In the genomic region with DNA sequence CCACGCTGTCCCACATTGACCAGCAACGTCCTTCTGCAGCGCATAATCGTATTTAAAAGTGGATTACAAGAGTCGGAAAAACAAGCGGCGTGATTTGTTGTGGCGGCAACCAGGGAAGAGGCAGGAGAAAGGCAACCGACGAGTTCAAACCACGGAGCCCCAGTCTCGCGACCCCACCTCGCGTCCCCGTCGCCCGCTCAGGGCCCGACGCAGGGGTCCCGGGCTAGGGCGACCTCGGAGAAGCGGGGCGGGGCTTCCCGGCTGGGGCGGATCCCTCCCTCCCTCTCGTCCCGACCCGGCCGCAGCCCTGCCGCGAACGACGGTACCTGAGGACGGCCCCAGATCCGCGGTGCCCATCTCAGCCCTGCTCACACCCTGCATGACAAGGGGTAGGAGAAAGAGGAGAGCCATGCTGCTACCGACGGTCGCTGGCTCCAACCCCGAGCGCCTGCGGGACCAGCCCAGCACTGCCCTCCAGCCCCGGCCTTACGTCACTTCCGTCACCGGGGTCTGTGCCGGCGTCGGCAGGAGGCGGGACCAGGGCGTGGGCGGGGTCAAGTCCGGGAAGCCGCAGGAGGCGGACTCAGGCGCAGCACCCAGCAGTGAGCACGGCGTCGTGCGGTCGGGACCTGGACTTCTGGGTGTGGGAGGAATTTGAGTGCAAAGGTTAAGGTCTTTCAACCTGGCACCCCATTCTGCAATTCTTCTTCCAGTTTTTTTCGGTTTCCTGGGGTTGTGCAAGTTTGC, we compare ENCODE assay signal across 8 cellular contexts. TPM values are rescaled to one million over a fixed set of nuclear protein-coding genes. Genes with fewer than 3 reads are reported as not detected.
DNase-seq lines count a peak whose midpoint lies in the region; ATAC-seq and TF ChIP-seq lines count a peak whose summit lies in the region.

Gene IFNGR1 (minus strand): TSS at position 469 of the 747 bp plus-strand sequence. CDS start 58 bp downstream, at position 411.

- H3K4me1 ChIP-seq in parathyroid adenoma: peaks cover 21% of the 10 kb centered on the region
- peaks cover 0 to 46% (median 31%) of the 10 kb centered on the region in 4 donors for H3K4me1 ChIP-seq in tibial artery

- DNase-seq in GM13976 (ENCODE audit: low spot score): peak; percentile 92
- DNase-seq in NCI-H146 treated with DMSO at 0.1 percent for 48 hours (lab: John Stamatoyannopoulos, UW; ENCODE audit: unreplicated experiment): peak; percentile 87
- DNase-seq in T-helper 1 cell: peak; percentile 91 to 94 (median 93)
- DNase-seq in Right ventricle myocardium superior: peak; percentile 99
- peak; percentile 97 to 98 for DNase-seq in tibial artery

- ATAC-seq in HG02852 (IDR thresholded peaks at IDR 0.05; ENCODE audit: unreplicated experiment) (peak; percentile 84), Right ventricle myocardium superior (ENCODE audit: poor library complexity) (peak; percentile 95)

- H3K4me3 ChIP-seq in parathyroid adenoma (ENCODE audit: low read depth, low read length) (peak within 1 kb of the TSS; percentile 97), tibial artery (peak within 1 kb of the TSS; percentile 74 to 95)

- no peaks in the 10 kb centered on the region for H3K27me3 ChIP-seq in parathyroid adenoma (ENCODE audit: control insufficient read depth, insufficient read depth, low read length)
- H3K27me3 ChIP-seq in tibial artery: no peaks in the 10 kb centered on the region

- H3K27ac ChIP-seq in adipose tissue (ENCODE audit: low read depth, low read length) (peak within 1 kb of the TSS; percentile 99), parathyroid adenoma (peak within 1 kb of the TSS; percentile 95), tibial artery (peak within 1 kb of the TSS; percentile 95 to 99)

- peak within 1 kb of the TSS; percentile 96 for H3K9ac ChIP-seq in parathyroid adenoma

- no peaks in the 10 kb centered on the region for H3K36me3 ChIP-seq in parathyroid adenoma (ENCODE audit: control insufficient read depth, insufficient read depth, low read length)
- no peaks in the 10 kb centered on the region for H3K36me3 ChIP-seq in tibial artery

- intact Hi-C loops in Right ventricle myocardium superior (cut with DNase I) (no loop called here), tibial artery (cut with DNase I; ENCODE audit: low total_unique reads) (no loop called here)

- H2AFZ ChIP-seq in parathyroid adenoma: peak within 1 kb of the TSS; percentile 98

- H3K4me2 ChIP-seq in parathyroid adenoma (ENCODE audit: low read length): peak within 1 kb of the TSS; percentile 67

- H3K9me3 ChIP-seq in parathyroid adenoma (ENCODE audit: control insufficient read depth, low read length) (no peaks in the 10 kb centered on the region), tibial artery (no peaks in the 10 kb centered on the region)

- WGBS in adipose tissue, 3 donors: 0 to 1% (median 1%) methylated on average over 51 to 64 of the region's 64 CpGs

- TF ChIP-seq CTCF in GM13976 (IDR thresholded peaks at IDR 0.05; ENCODE audit: borderline replicate concordance, control extremely low read depth, extremely low read depth, insufficient read depth, missing control alignments) (no peak), parathyroid adenoma (IDR thresholded peaks at IDR 0.05) (no peak), tibial artery (IDR thresholded peaks at IDR 0.05) (no peak)

- H3K79me2 ChIP-seq in parathyroid adenoma: peaks cover 53% of the 10 kb centered on the region

- in situ Hi-C loops in GM13976 (cut with MboI; ENCODE audit: low sequenced_read_pairs, unreplicated experiment): no loop called here

RNA-seq across cellular contexts. Expression of gene IFNGR1, which starts in this region (rescaled TPM):
- polyA plus RNA-seq in adipose tissue: 100 to 1,000 TPM in 1 of 3 donors, 10 to 100 TPM in 2; 34.5 to 130 (median 76.4) TPM
- total RNA-seq in Right ventricle myocardium superior: 99.9 TPM

Comparison
In these comparisons a context has a peak if more than half of its experiments do, and no peak if none do; other contexts are left out.
1. Peak in every context shown above with its lines: DNase-seq, ATAC-seq, H3K4me3 ChIP-seq and H3K27ac ChIP-seq.